ENCODE assay signal across 39 cellular contexts in the genomic region with DNA sequence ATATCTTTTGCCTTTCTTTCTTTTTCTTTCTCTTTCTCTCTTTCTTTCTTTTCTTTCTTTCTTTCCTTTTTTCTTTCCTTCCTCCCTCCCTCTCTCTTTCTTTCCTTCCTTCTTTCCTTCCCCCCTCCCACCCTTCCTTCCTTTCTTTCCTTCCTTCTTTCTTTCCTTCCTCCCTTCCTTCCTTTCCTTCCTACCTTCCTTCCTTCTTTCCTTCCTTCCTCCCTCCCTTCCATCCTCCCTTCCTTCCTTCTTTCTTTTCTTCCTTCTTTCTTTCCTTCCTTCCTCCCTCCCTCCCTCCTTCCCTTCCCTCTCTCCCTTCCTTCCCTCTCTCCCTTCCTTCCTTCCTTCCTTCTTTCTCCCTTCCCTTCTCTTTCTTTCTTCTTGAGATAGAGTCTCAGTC. TPM values are rescaled to one million over a fixed set of nuclear protein-coding genes. Genes with fewer than 3 reads are reported as not detected.
"Had no signal": no experiment of that assay in that cellular context is flagged by ENCODE, and none has a peak within 500 bp of the region (broad histone marks: within the 10 kb centered on the region; RNA-seq: fewer than 3 reads in every experiment).

No MANE protein-coding gene starts in this region.

- DNase-seq: Karpas-422, Kasumi-1, MG63, MM.1S, MV-4-11, NCI-H1048, NCI-H1092, NCI-H1092 treated with DMSO at 0.1 percent for 48 hours, NCI-H1105, NCI-H1105 treated with DMSO at 0.1 percent for 48 hours, NCI-H1417, NCI-H1417 treated with DMSO at 0.1 percent for 48 hours, NCI-H1436, NCI-H1436 treated with DMSO at 0.1 percent for 48 hours, NCI-H146, NCI-H1694, NCI-H1694 treated with DMSO at 0.1 percent for 48 hours, NCI-H187, NCI-H187 treated with DMSO at 0.1 percent for 48 hours, NCI-H1930, NCI-H2029 treated with DMSO at 0.1 percent for 48 hours, NCI-H2081, NCI-H2081 treated with DMSO at 0.1 percent for 48 hours, NCI-H2107, NCI-H2171, NCI-H2171 treated with DMSO at 0.1 percent for 48 hours, NCI-H2227 treated with DMSO at 0.1 percent for 48 hours, NCI-H226, NCI-H345, NCI-H446, NCI-H510A, NCI-H510A treated with DMSO at 0.1 percent for 48 hours, NCI-H524, NCI-H524 treated with DMSO at 0.1 percent for 48 hours, NCI-H526 had no signal

- H3K4me3 ChIP-seq: MG63 had no signal

- H3K27me3 ChIP-seq: MG63 had no signal

- H3K9me3 ChIP-seq: MG63 had no signal

- H3K36me3 ChIP-seq: MG63 had no signal

RNA-seq across cellular contexts. Expression of a gene that starts 25.5 kb away (rescaled TPM):
- total RNA-seq: LHCN-M2, M059J, MCF 10A, NCI-H460 had no signal
